In the genomic region with DNA sequence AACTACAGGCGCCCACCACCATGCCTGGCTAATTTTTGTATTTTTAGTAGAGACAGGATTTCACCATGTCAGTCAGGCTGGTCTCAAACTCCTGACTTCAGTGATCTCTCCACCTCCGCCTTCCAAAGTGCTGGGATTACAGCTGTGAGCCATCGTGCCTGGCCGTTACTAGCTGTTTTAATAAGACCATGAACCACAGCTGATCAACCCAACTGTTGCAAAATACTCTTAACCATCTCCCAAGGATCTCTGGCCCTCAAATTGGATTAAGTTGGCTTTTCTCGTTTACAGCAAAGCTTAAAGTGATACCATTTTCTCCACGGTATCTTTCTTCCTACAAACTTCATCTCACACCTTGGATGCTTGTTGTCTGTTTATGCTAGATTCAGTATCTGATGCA, we compare ENCODE assay signal across 18 cellular contexts.
"Had no signal": no experiment of that assay in that cellular context is flagged by ENCODE, and none has a peak within 500 bp of the region (broad histone marks: within the 10 kb centered on the region; RNA-seq: fewer than 3 reads in every experiment).

No MANE protein-coding gene starts in this region.

- H3K4me3 Mint-ChIP-seq: activated CD8-positive, alpha-beta T cell treated with anti-CD3 and anti-CD28 coated beads for 36 hours; activated naive CD8-positive, alpha-beta T cell treated with anti-CD3 and anti-CD28 coated beads, Interleukin-2, amount 10 ng/mL, durations not matched to agents 7 days and 5 days; activated T-helper 17 cell treated with anti-CD3 and anti-CD28 coated beads, Interleukin-2, amount 50 U/mL, for 72 hours; WTC11 had no signal

- H3K9me3 ChIP-seq: pancreas, sigmoid colon, thyroid gland, uterus had no signal

- H3K27me3 ChIP-seq: pancreas, sigmoid colon, thyroid gland, uterus had no signal

- DNase-seq: activated CD4-positive, alpha-beta T cell treated with anti-CD3 and anti-CD28 coated beads for 48 hours; activated CD8-positive, alpha-beta T cell treated with anti-CD3 and anti-CD28 coated beads for 36 hours; activated naive CD4-positive, alpha-beta T cell; activated naive CD8-positive, alpha-beta T cell treated with anti-CD3 and anti-CD28 coated beads, Interleukin-2, amount 10 ng/mL, durations not matched to agents 7 days and 5 days; activated T-cell treated with anti-CD3 and anti-CD28 coated beads, Interleukin-2, amount 50 U/mL, for 1 hour; caudate nucleus; erythroblast; mesendoderm; naive thymus-derived CD8-positive, alpha-beta T cell; pancreas; sigmoid colon; stimulated activated CD4-positive, alpha-beta T cell treated with anti-CD3 and anti-CD28 coated beads, Interleukin-4, amount 100 ng/mL, for 4 hours; stimulated activated naive CD4-positive, alpha-beta T cell; thyroid gland; uterus had no signal

- H3K4me3 ChIP-seq: pancreas, sigmoid colon, thyroid gland, uterus had no signal

- H3K36me3 ChIP-seq: pancreas, sigmoid colon, thyroid gland, uterus had no signal

- H3K27ac Mint-ChIP-seq: activated CD8-positive, alpha-beta T cell treated with anti-CD3 and anti-CD28 coated beads for 36 hours; activated naive CD8-positive, alpha-beta T cell treated with anti-CD3 and anti-CD28 coated beads, Interleukin-2, amount 10 ng/mL, durations not matched to agents 7 days and 5 days; activated T-helper 17 cell treated with anti-CD3 and anti-CD28 coated beads, Interleukin-2, amount 50 U/mL, for 72 hours; brain; WTC11 had no signal

- H3K9me3 Mint-ChIP-seq: activated CD8-positive, alpha-beta T cell treated with anti-CD3 and anti-CD28 coated beads for 36 hours; activated naive CD8-positive, alpha-beta T cell treated with anti-CD3 and anti-CD28 coated beads, Interleukin-2, amount 10 ng/mL, durations not matched to agents 7 days and 5 days; activated T-helper 17 cell treated with anti-CD3 and anti-CD28 coated beads, Interleukin-2, amount 50 U/mL, for 72 hours; naive thymus-derived CD8-positive, alpha-beta T cell; WTC11 had no signal

- H3K36me3 Mint-ChIP-seq: activated naive CD8-positive, alpha-beta T cell treated with anti-CD3 and anti-CD28 coated beads, Interleukin-2, amount 10 ng/mL, durations not matched to agents 7 days and 5 days; brain; naive thymus-derived CD8-positive, alpha-beta T cell; WTC11 had no signal

- ATAC-seq: activated CD8-positive, alpha-beta T cell treated with anti-CD3 and anti-CD28 coated beads for 36 hours; activated T-helper 17 cell treated with anti-CD3 and anti-CD28 coated beads, Interleukin-2, amount 50 U/mL, for 72 hours; naive thymus-derived CD8-positive, alpha-beta T cell; pancreas; WTC11 had no signal

- H3K27ac ChIP-seq: pancreas, sigmoid colon, thyroid gland, uterus had no signal

- H3K27me3 Mint-ChIP-seq: activated CD8-positive, alpha-beta T cell treated with anti-CD3 and anti-CD28 coated beads for 36 hours; activated naive CD8-positive, alpha-beta T cell treated with anti-CD3 and anti-CD28 coated beads, Interleukin-2, amount 10 ng/mL, durations not matched to agents 7 days and 5 days; activated T-helper 17 cell treated with anti-CD3 and anti-CD28 coated beads, Interleukin-2, amount 50 U/mL, for 72 hours had no signal
